In genomic region chr10:101018600-101019439, GRCh38 we compare ENCODE assay signal across 8 cellular contexts. TPM values are rescaled to one million over a fixed set of nuclear protein-coding genes. Genes with fewer than 3 reads are reported as not detected.
A peak's percentile ranks its signal among the peaks of the same experiment; 100 is the strongest.
DNase-seq lines count a peak whose midpoint lies in the region; ATAC-seq and TF ChIP-seq lines count a peak whose summit lies in the region.

No MANE protein-coding gene starts in this region.

- peak overlapping the region; percentile 39 for H3K9ac ChIP-seq in adipocyte (ENCODE audit: low read length)

- peak; percentile 70 to 84 for ATAC-seq in left cardiac atrium
- no peak for ATAC-seq in HG02970 (IDR thresholded peaks at IDR 0.05; ENCODE audit: low FRiP score, unreplicated experiment)
- ATAC-seq in GM21723 (IDR thresholded peaks at IDR 0.05; ENCODE audit: unreplicated experiment) = no peak

- H3K27me3 ChIP-seq in adipocyte (replicated peaks; ENCODE audit: control insufficient read depth, insufficient read depth, low read length) = peaks cover 6% of the 10 kb centered on the region
- H3K27me3 ChIP-seq in prostate gland (replicated peaks; ENCODE audit: insufficient read depth) = no peaks in the 10 kb centered on the region

- no peaks in the 10 kb centered on the region for H3K9me3 ChIP-seq in adipocyte (ENCODE audit: control insufficient read depth, low read length)
- no peaks in the 10 kb centered on the region for H3K9me3 ChIP-seq in prostate gland

- intact Hi-C loops in left cardiac atrium (cut with DNase I) = no loop called here
- intact Hi-C loops in prostate gland (cut with DNase I) = loop anchor here (10.0 kb wide), 1 partner anchor 454 kb away; no protein-coding TSS in a partner anchor

- TF ChIP-seq POLR2A in prostate gland (IDR thresholded peaks at IDR 0.05) = no peak

- H3K36me3 ChIP-seq in adipocyte (ENCODE audit: control insufficient read depth, insufficient read depth, low read length, severe bottlenecking) = no peaks in the 10 kb centered on the region
- no peaks in the 10 kb centered on the region for H3K36me3 ChIP-seq in prostate gland

- H3K4me3 ChIP-seq in adipocyte (ENCODE audit: low read length) = no peak overlapping the region
- no peak overlapping the region for H3K4me3 ChIP-seq in prostate gland

- H3K4me1 ChIP-seq in adipocyte (ENCODE audit: control insufficient read depth, insufficient read depth, low read length) (peaks cover 5% of the 10 kb centered on the region), prostate gland (replicated peaks) (no peaks in the 10 kb centered on the region)

- 24% methylated on average over 45 of the region's 45 CpGs for WGBS in prostate gland

- DNase-seq in EL = peak; percentile 81
- peak; percentile 86 for DNase-seq in LHCN-M2 (ENCODE audit: low read depth)
- DNase-seq in SW480 (ENCODE audit: low spot score) = peak; percentile 78
- DNase-seq in adipocyte (ENCODE audit: low read depth) = peak; percentile 90
- peak; percentile 88 for DNase-seq in left cardiac atrium
- DNase-seq in prostate gland (ENCODE audit: low spot score) = peak; percentile 63

- H3K27ac ChIP-seq in prostate gland = no peak overlapping the region

- peak; percentile 24 to 75 (median 45) for TF ChIP-seq CTCF in prostate gland (IDR thresholded peaks at IDR 0.05)

RNA-seq across cellular contexts. Expression of gene PDZD7, which starts 12.1 kb away (rescaled TPM):
- 1.2 and 1.4 TPM in 2 replicates for total RNA-seq in LHCN-M2 (2014; rRNA removed)
- polyA plus RNA-seq in LHCN-M2 (2012) = 2.5 TPM
- under 1 TPM; 0.44 to 0.50 TPM for total RNA-seq in left cardiac atrium
- 1 to 10 TPM in 1 of 2 donors, under 1 TPM in 1; 0.82 to 1.5 TPM for total RNA-seq in prostate gland

RNA-seq across cellular contexts. Expression of gene SFXN3, which starts 12.2 kb away (rescaled TPM):
- total RNA-seq in LHCN-M2 (2014; rRNA removed) = 91.6 and 101 TPM in 2 replicates
- 65.4 TPM for polyA plus RNA-seq in LHCN-M2 (2012)
- total RNA-seq in left cardiac atrium = 10 to 100 TPM; 22.8 to 28.9 TPM
- 10 to 100 TPM; 20.7 to 65.4 TPM for total RNA-seq in prostate gland

RNA-seq across cellular contexts. Expression of gene LZTS2, which starts 19.2 kb away (rescaled TPM):
- total RNA-seq in LHCN-M2 (2014; rRNA removed) (161 and 176 TPM in 2 replicates), left cardiac atrium (10 to 100 TPM; 43.9 to 47.7 TPM), prostate gland (100 to 1,000 TPM; 108 to 189 TPM)
- polyA plus RNA-seq in LHCN-M2 (2012) = 81.1 TPM

RNA-seq across cellular contexts. Expression of gene TWNK, which starts 31.5 kb away (rescaled TPM):
- total RNA-seq in LHCN-M2 (2014; rRNA removed) (7.2 and 9.1 TPM in 2 replicates), left cardiac atrium (1 to 10 TPM; 4.8 to 6.5 TPM), prostate gland (10 to 100 TPM in 1 of 2 donors, 1 to 10 TPM in 1; 9.7 to 17.3 TPM)
- polyA plus RNA-seq in LHCN-M2 (2012) = 5.1 TPM

RNA-seq across cellular contexts. Expression of gene MRPL43, which starts 31.5 kb away (rescaled TPM):
- total RNA-seq in LHCN-M2 (2014; rRNA removed) (83.7 and 99.8 TPM in 2 replicates), left cardiac atrium (10 to 100 TPM; 47.3 to 52.0 TPM), prostate gland (100 to 1,000 TPM in 1 of 2 donors, 10 to 100 TPM in 1; 98.3 to 119 TPM)
- 136 TPM for polyA plus RNA-seq in LHCN-M2 (2012)

Comparison
In these comparisons a context has a peak if more than half of its experiments do, and no peak if none do; other contexts are left out.
1. ATAC-seq: peak in left cardiac atrium (2 of 2); none in HG02970 (single experiment) and GM21723 (single experiment).
2. Peak in every context shown above with its lines, with median percentiles within 50 percentile points of each other: DNase-seq.